In genomic region chr10:47309403-47310089, GRCh38 we compare ENCODE assay signal across 10 cellular contexts. TPM values are rescaled to one million over a fixed set of nuclear protein-coding genes. Genes with fewer than 3 reads are reported as not detected.
DNase-seq lines count a peak whose midpoint lies in the region; ATAC-seq and TF ChIP-seq lines count a peak whose summit lies in the region.
"Had no signal": no experiment of that assay in that cellular context is flagged by ENCODE, and none has a peak within 500 bp of the region (broad histone marks: within the 10 kb centered on the region; RNA-seq: fewer than 3 reads in every experiment).

No MANE protein-coding gene starts in this region.

- CTCF ChIA-PET in activated naive CD4-positive, alpha-beta T cell treated with anti-CD3 and anti-CD28 coated beads, Interleukin-2, amount 10 ng/mL, durations not matched to agents 7 days and 5 days (lab: Charles Lee): interaction anchor here (0.9 to 10.2 kb wide), 3 partner anchors 31 to 261 kb away, joined by 3 to 288 read pairs (median 34); no protein-coding TSS in a partner anchor

- no peaks in the 10 kb centered on the region for H3K36me3 Mint-ChIP-seq in activated naive CD4-positive, alpha-beta T cell treated with anti-CD3 and anti-CD28 coated beads, Interleukin-2, amount 10 ng/mL, durations not matched to agents 7 days and 5 days
- no peaks in the 10 kb centered on the region for H3K36me3 Mint-ChIP-seq in endothelial cell (ENCODE audit: low read depth, unreplicated experiment)

- H3K36me3 ChIP-seq in Loucy (ENCODE audit: insufficient read depth, low read length): no peaks in the 10 kb centered on the region

- H3K9me2 ChIP-seq in Loucy (replicated peaks; ENCODE audit: low read depth, low read length): no peaks in the 10 kb centered on the region

- H2AFZ ChIP-seq in Loucy (ENCODE audit: low read length): no peak overlapping the region

- H3K27me3 ChIP-seq in Loucy (ENCODE audit: insufficient read depth, low read length, poor library complexity, severe bottlenecking): no peaks in the 10 kb centered on the region

- peak overlapping the region; percentile 9 for H3K4me2 ChIP-seq in Loucy (ENCODE audit: low read depth, low read length, poor library complexity, severe bottlenecking)

- peaks cover 25% of the 10 kb centered on the region for H3K79me2 ChIP-seq in Loucy (ENCODE audit: insufficient read depth, low read length)

- no peaks in the 10 kb centered on the region for H4K20me1 ChIP-seq in Loucy (ENCODE audit: insufficient read depth, low read length, poor library complexity, severe bottlenecking)

- H3K27ac Mint-ChIP-seq in activated naive CD4-positive, alpha-beta T cell treated with anti-CD3 and anti-CD28 coated beads, Interleukin-2, amount 10 ng/mL, durations not matched to agents 7 days and 5 days: no peak overlapping the region
- H3K27ac Mint-ChIP-seq in endothelial cell (ENCODE audit: unreplicated experiment): no peak overlapping the region

- DNase-seq in activated naive CD4-positive, alpha-beta T cell treated with anti-CD3 and anti-CD28 coated beads, Interleukin-2, amount 10 ng/mL, durations not matched to agents 7 days and 5 days: peak; percentile 36
- DNase-seq in activated naive CD4-positive, alpha-beta T cell treated with anti-CD3 and anti-CD28 coated beads, Interleukin-2, amount 50 U/mL, for 16 hours: no peak
- DNase-seq in endothelial cell (ENCODE audit: low spot score) (peak; percentile 39), DMS79 treated with DMSO at 0.1 percent for 48 hours (lab: John Stamatoyannopoulos, UW) (no peak)
- DNase-seq in stimulated activated CD8-positive, alpha-beta memory T cell treated with anti-CD3 and anti-CD28 coated beads, Interleukin-4, amount 100 ng/mL, for 48 hours: peak; percentile 41
- no peak for DNase-seq in stimulated activated CD4-positive, alpha-beta T cell treated with anti-CD3 and anti-CD28 coated beads, Interleukin-4, amount 100 ng/mL, for 24 hours
- DNase-seq: activated CD8-positive, alpha-beta memory T cell treated with anti-CD3 and anti-CD28 coated beads, Interleukin-2, amount 50 U/mL, for 4 hours; stimulated activated naive CD4-positive, alpha-beta T cell had no signal

- no peaks in the 10 kb centered on the region for H3K9me3 Mint-ChIP-seq in activated naive CD4-positive, alpha-beta T cell treated with anti-CD3 and anti-CD28 coated beads, Interleukin-2, amount 10 ng/mL, durations not matched to agents 7 days and 5 days
- H3K9me3 Mint-ChIP-seq in endothelial cell (ENCODE audit: unreplicated experiment): no peaks in the 10 kb centered on the region

- peaks cover 25% of the 10 kb centered on the region for H3K4me1 Mint-ChIP-seq in activated naive CD4-positive, alpha-beta T cell treated with anti-CD3 and anti-CD28 coated beads, Interleukin-2, amount 10 ng/mL, durations not matched to agents 7 days and 5 days
- H3K4me1 Mint-ChIP-seq in endothelial cell (ENCODE audit: unreplicated experiment): peaks cover 3% of the 10 kb centered on the region

- H3F3A ChIP-seq in Loucy (ENCODE audit: low read depth): peaks cover 26% of the 10 kb centered on the region

- peak overlapping the region; percentile 83 for H3K9ac ChIP-seq in Loucy (ENCODE audit: low read depth, low read length, poor library complexity, severe bottlenecking)

- peaks cover 81% of the 10 kb centered on the region for H3K4me1 ChIP-seq in Loucy (ENCODE audit: insufficient read depth, low read length, poor library complexity, severe bottlenecking)

- H3K4me3 ChIP-seq in Loucy (ENCODE audit: low read length, poor library complexity, severe bottlenecking): no peak overlapping the region

- H3K9me3 ChIP-seq in Loucy (ENCODE audit: insufficient read depth, low read depth, low read length): no peaks in the 10 kb centered on the region

- no peak for ATAC-seq in activated CD4-positive, CD25-positive, alpha-beta regulatory T cell treated with anti-CD3 and anti-CD28 coated beads, Interleukin-2, amount 50 U/mL, for 24 hours

- H3K4me3 Mint-ChIP-seq in activated naive CD4-positive, alpha-beta T cell treated with anti-CD3 and anti-CD28 coated beads, Interleukin-2, amount 10 ng/mL, durations not matched to agents 7 days and 5 days: no peak overlapping the region
- H3K4me3 Mint-ChIP-seq in endothelial cell (ENCODE audit: unreplicated experiment): no peak overlapping the region

- peak; percentile 92 for TF ChIP-seq CTCF in Loucy (conservative IDR thresholded peaks at IDR 0.05; ENCODE audit: low read length)
- TF ChIP-seq CTCF in endothelial cell (IDR thresholded peaks at IDR 0.05; ENCODE audit: unreplicated experiment): peak; percentile 78

- peaks cover 16% of the 10 kb centered on the region for H3K27me3 Mint-ChIP-seq in activated naive CD4-positive, alpha-beta T cell treated with anti-CD3 and anti-CD28 coated beads, Interleukin-2, amount 10 ng/mL, durations not matched to agents 7 days and 5 days
- peaks cover 5% of the 10 kb centered on the region for H3K27me3 Mint-ChIP-seq in endothelial cell (ENCODE audit: unreplicated experiment)

RNA-seq across cellular contexts. Expression of gene GDF10, which starts 9.5 kb away (rescaled TPM):
- 0.74 TPM for total RNA-seq in endothelial cell (ENCODE audit: unreplicated experiment)

RNA-seq across cellular contexts. Expression of gene GDF2, which starts 12.7 kb away (rescaled TPM):
- total RNA-seq in endothelial cell (ENCODE audit: unreplicated experiment): not detected

RNA-seq across cellular contexts. Expression of gene RBP3, which starts 38.6 kb away (rescaled TPM):
- not detected for total RNA-seq in endothelial cell (ENCODE audit: unreplicated experiment)

Comparison
In these comparisons a context has a peak if more than half of its experiments do, and no peak if none do; other contexts are left out.
1. DNase-seq: peak in activated naive CD4-positive, alpha-beta T cell treated with anti-CD3 and anti-CD28 coated beads, Interleukin-2, amount 10 ng/mL, durations not matched to agents 7 days and 5 days (single experiment), endothelial cell (single experiment) and stimulated activated CD8-positive, alpha-beta memory T cell treated with anti-CD3 and anti-CD28 coated beads, Interleukin-4, amount 100 ng/mL, for 48 hours (single experiment); none in activated naive CD4-positive, alpha-beta T cell treated with anti-CD3 and anti-CD28 coated beads, Interleukin-2, amount 50 U/mL, for 16 hours (single experiment), DMS79 treated with DMSO at 0.1 percent for 48 hours (single experiment) and stimulated activated CD4-positive, alpha-beta T cell treated with anti-CD3 and anti-CD28 coated beads, Interleukin-4, amount 100 ng/mL, for 24 hours (single experiment).